ENCODE assay signal across 30 cellular contexts in genomic region chr12:28844718-28845117, GRCh38.
"Had no signal": no experiment of that assay in that cellular context is flagged by ENCODE, and none has a peak within 500 bp of the region (broad histone marks: within the 10 kb centered on the region; RNA-seq: fewer than 3 reads in every experiment).

No MANE protein-coding gene starts in this region.

- H3K27me3 ChIP-seq: ascending aorta, breast epithelium, cardiac muscle cell, colonic mucosa, esophagus squamous epithelium, gastroesophageal sphincter, heart right ventricle, hepatocyte had no signal

- H2AFZ ChIP-seq: hepatocyte had no signal

- H3K4me2 ChIP-seq: hepatocyte had no signal

- H3K36me3 ChIP-seq: ascending aorta, breast epithelium, cardiac muscle cell, colonic mucosa, esophagus squamous epithelium, gastroesophageal sphincter, heart right ventricle had no signal

- H3K9me3 ChIP-seq: ascending aorta, breast epithelium, colonic mucosa, esophagus squamous epithelium, gastroesophageal sphincter, heart right ventricle had no signal

- H3K27ac ChIP-seq: ascending aorta, breast epithelium, cardiac muscle cell, colonic mucosa, epithelial cell of prostate, esophagus squamous epithelium, gastroesophageal sphincter, heart right ventricle, hepatocyte, VCaP had no signal

- ATAC-seq: activated naive CD4-positive, alpha-beta T cell treated with anti-CD3 and anti-CD28 coated beads, Interleukin-2, amount 50 U/mL, for 72 hours; activated T-cell treated with anti-CD3 and anti-CD28 coated beads, Interleukin-2, amount 50 U/mL, for 72 hours; gastroesophageal sphincter; heart right ventricle; WTC11 had no signal

- H3K79me2 ChIP-seq: hepatocyte had no signal

- H3K4me3 ChIP-seq: ascending aorta, breast epithelium, cardiac muscle cell, colonic mucosa, esophagus squamous epithelium, gastroesophageal sphincter, heart right ventricle, hepatocyte had no signal

- DNase-seq: activated CD4-positive, alpha-beta memory T cell treated with anti-CD3 and anti-CD28 coated beads, Interleukin-2, amount 10 ng/mL, durations not matched to agents 7 days and 5 days; activated CD4-positive, alpha-beta T cell treated with anti-CD3 and anti-CD28 coated beads for 1 hour; activated CD4-positive, alpha-beta T cell treated with anti-CD3 and anti-CD28 coated beads for 4 hours; activated CD4-positive, alpha-beta T cell treated with anti-CD3 and anti-CD28 coated beads, Interleukin-2, amount 10 ng/mL, durations not matched to agents 7 days and 5 days; activated CD4-positive, alpha-beta T cell treated with anti-CD3 and anti-CD28 coated beads, Interleukin-2, amount 50 U/mL, for 4 hours; activated CD8-positive, alpha-beta memory T cell treated with anti-CD3 and anti-CD28 coated beads, Interleukin-2, amount 50 U/mL, for 48 hours; activated gamma-delta T cell; activated naive CD4-positive, alpha-beta T cell; activated naive CD4-positive, alpha-beta T cell treated with anti-CD3 and anti-CD28 coated beads, Interleukin-2, amount 10 ng/mL, durations not matched to agents 7 days and 5 days; activated naive CD8-positive, alpha-beta T cell treated with anti-CD3 and anti-CD28 coated beads, Interleukin-2, amount 10 ng/mL, durations not matched to agents 7 days and 5 days; activated T-cell treated with anti-CD3 and anti-CD28 coated beads for 4 hours; activated T-cell treated with anti-CD3 and anti-CD28 coated beads, Interleukin-2, amount 50 U/mL, for 24 hours; activated T-cell treated with anti-CD3 and anti-CD28 coated beads, Interleukin-2, amount 50 U/mL, for 72 hours; central memory CD4-positive, alpha-beta T cell; cerebellar nuclear complex; colonic mucosa; effector CD8-positive, alpha-beta T cell; esophagus squamous epithelium; foreskin melanocyte; heart right ventricle; T1000 had no signal

- H3K4me1 ChIP-seq: ascending aorta, breast epithelium, colonic mucosa, esophagus squamous epithelium, gastroesophageal sphincter, heart right ventricle had no signal
